In the genomic region with DNA sequence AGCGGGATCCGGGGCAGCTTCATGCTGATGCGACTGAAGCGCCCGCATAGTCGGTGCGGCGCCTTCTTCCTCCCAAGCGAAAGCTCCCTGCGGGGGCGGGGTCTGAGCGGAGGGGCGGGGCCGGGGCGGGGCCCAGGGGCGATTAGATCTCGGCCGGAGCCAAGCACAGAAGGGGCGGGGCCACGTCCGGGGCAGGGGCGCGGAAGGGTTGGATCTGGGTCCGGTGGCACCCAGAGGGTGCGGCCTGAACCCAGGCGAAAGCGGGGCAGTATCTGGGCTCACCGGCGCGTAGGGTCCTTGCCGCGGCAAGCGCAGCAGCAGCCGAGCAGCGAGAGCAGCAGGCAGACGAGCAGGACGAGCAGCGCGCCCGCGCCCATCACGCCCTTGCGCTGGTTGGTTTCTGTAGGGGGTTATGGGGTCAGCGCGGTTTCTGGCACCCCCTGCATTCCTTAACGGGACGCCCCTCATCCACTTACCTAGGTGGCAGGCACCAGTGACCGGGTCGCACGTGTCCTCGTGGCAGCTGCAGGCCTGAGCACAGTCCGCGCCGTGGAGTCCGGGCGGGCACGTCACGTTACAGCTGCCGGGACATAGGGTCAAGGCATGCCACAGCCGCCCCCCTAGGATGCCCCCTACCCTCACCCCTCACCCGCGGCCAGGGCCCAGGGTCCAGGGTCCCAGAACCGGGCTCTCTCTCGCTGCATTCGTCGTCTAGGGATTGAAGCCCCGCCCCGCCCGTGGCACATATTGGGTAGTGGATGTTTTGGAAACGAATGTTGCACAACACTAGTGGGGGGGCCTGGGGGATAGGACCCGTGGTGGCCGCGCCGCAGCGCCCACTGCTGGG, we compare ENCODE assay signal across 8 cellular contexts. TPM values are rescaled to one million over a fixed set of nuclear protein-coding genes. Genes with fewer than 3 reads are reported as not detected.
DNase-seq lines count a peak whose midpoint lies in the region; ATAC-seq lines count a peak whose summit lies in the region.

No MANE protein-coding gene starts in this region.

- ATAC-seq in GM21447 (IDR thresholded peaks at IDR 0.05; ENCODE audit: unreplicated experiment), result peak; percentile 62
- peak; percentile 71 to 81 (median 76) for ATAC-seq in T-cell (replicated peaks in 1 of 4)
- peak; percentile 80 to 81 for ATAC-seq in activated naive CD4-positive, alpha-beta T cell treated with anti-CD3 and anti-CD28 coated beads, Interleukin-2, amount 50 U/mL, for 72 hours

- no peaks in the 10 kb centered on the region for H3K36me3 Mint-ChIP-seq in T-cell
- no peaks in the 10 kb centered on the region for H3K36me3 Mint-ChIP-seq in activated naive CD4-positive, alpha-beta T cell treated with anti-CD3 and anti-CD28 coated beads, Interleukin-2, amount 50 U/mL, for 72 hours

- CTCF ChIA-PET in T-cell (lab: Charles Lee), result interaction anchor here (0.6 to 1.5 kb wide), 5 partner anchors 10 to 656 kb away, joined by 3 to 12 read pairs (median 4); no protein-coding TSS in a partner anchor

- peak overlapping the region; percentile 75 to 89 (median 81) for H3K4me3 Mint-ChIP-seq in T-cell

- POLR2A ChIA-PET in T-cell (lab: Charles Lee), result interaction anchor here (0.6 to 0.7 kb wide), 5 partner anchors 30 to 1517 kb away, joined by 4 to 7 read pairs (median 5); no protein-coding TSS in a partner anchor

- H3K27ac Mint-ChIP-seq in T-cell, result peak overlapping the region in 1 of 2 donors; percentile 44
- H3K27ac Mint-ChIP-seq in activated naive CD4-positive, alpha-beta T cell treated with anti-CD3 and anti-CD28 coated beads, Interleukin-2, amount 50 U/mL, for 72 hours, result no peak overlapping the region

- peaks cover 17 to 32% (median 18%) of the 10 kb centered on the region in 3 donors for H3K4me1 Mint-ChIP-seq in T-cell

- peak; percentile 45 to 82 (median 72) for DNase-seq in T-cell
- peak; percentile 72 to 80 for DNase-seq in activated naive CD4-positive, alpha-beta T cell treated with anti-CD3 and anti-CD28 coated beads, Interleukin-2, amount 50 U/mL, for 72 hours (ENCODE audit: low spot score in 2 of 2)
- peak; percentile 74 for DNase-seq in left kidney (ENCODE audit: low read depth, low spot score)
- DNase-seq in stimulated activated CD8-positive, alpha-beta memory T cell treated with anti-CD3 and anti-CD28 coated beads, Interleukin-15, amount 100 ng/mL, for 48 hours (ENCODE audit: low read depth in 2 of 2), result peak; percentile 55 to 67
- no peak for DNase-seq in putamen (ENCODE audit: low spot score)
- no peak for DNase-seq in NCI-H2171 (lab: John Stamatoyannopoulos, UW)
- no peak for DNase-seq in HuH-7 (ENCODE audit: low spot score)

- H3K9me3 Mint-ChIP-seq in T-cell, result no peaks in the 10 kb centered on the region
- H3K9me3 Mint-ChIP-seq in activated naive CD4-positive, alpha-beta T cell treated with anti-CD3 and anti-CD28 coated beads, Interleukin-2, amount 50 U/mL, for 72 hours, result no peaks in the 10 kb centered on the region

- H3K27me3 Mint-ChIP-seq in T-cell, result peaks cover 6 to 35% of the 10 kb centered on the region in 2 donors

RNA-seq across cellular contexts. Expression of a gene that starts 8.1 kb away (rescaled TPM):
- total RNA-seq in T-cell, result 1 to 10 TPM; 1.6 to 3.1 (median 2.9) TPM
- total RNA-seq in activated naive CD4-positive, alpha-beta T cell treated with anti-CD3 and anti-CD28 coated beads, Interleukin-2, amount 50 U/mL, for 72 hours, result under 1 TPM; 0.23 to 0.91 TPM

RNA-seq across cellular contexts. Expression of a gene that starts 35.5 kb away (rescaled TPM):
- total RNA-seq in T-cell, result 10 to 100 TPM in 3 of 5 donors, 1 to 10 TPM in 2; 6.8 to 19.7 (median 17.3) TPM
- 1 to 10 TPM; 6.4 to 9.2 TPM for total RNA-seq in activated naive CD4-positive, alpha-beta T cell treated with anti-CD3 and anti-CD28 coated beads, Interleukin-2, amount 50 U/mL, for 72 hours

Comparison
In these comparisons a context has a peak if more than half of its experiments do, and no peak if none do; other contexts are left out.
1. DNase-seq: peak in T-cell (34 of 34), activated naive CD4-positive, alpha-beta T cell treated with anti-CD3 and anti-CD28 coated beads, Interleukin-2, amount 50 U/mL, for 72 hours (2 of 2), left kidney (single experiment) and stimulated activated CD8-positive, alpha-beta memory T cell treated with anti-CD3 and anti-CD28 coated beads, Interleukin-15, amount 100 ng/mL, for 48 hours (2 of 2); none in putamen (single experiment), NCI-H2171 (single experiment) and HuH-7 (single experiment).
2. Peak in every context shown above with its lines, with median percentiles within 50 percentile points of each other: ATAC-seq.